In the genomic region with DNA sequence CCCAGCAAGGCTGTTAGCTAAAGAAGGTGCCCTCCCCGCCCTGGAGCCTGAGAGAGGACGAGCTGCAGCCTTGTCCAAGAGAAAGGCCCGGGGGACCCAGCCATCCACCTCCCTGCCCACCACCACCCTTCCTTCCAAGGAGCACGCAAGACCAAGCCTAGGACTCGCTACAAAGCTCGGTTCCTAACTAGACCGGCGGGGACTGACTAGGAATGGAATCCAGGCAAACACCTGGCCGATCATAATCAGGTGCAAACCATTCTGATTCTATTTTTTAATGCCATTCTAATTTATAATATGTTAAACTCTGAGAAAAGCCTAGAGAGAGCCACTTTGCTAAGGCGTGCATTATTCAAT, we compare ENCODE assay signal across 11 cellular contexts. TPM values are rescaled to one million over a fixed set of nuclear protein-coding genes. Genes with fewer than 3 reads are reported as not detected.
DNase-seq lines count a peak whose midpoint lies in the region; ATAC-seq and TF ChIP-seq lines count a peak whose summit lies in the region.
"Had no signal": no experiment of that assay in that cellular context is flagged by ENCODE, and none has a peak within 500 bp of the region (broad histone marks: within the 10 kb centered on the region; RNA-seq: fewer than 3 reads in every experiment).

No MANE protein-coding gene starts in this region.

- no peak overlapping the region; the same call in 1 of the 2 replicates for H3K9ac ChIP-seq in HUES48 (ENCODE audit: low read depth, low read length)

- WGBS in spleen, 5 donors = 13 to 26% (median 22%) methylated on average over 6 to 10 of the region's 10 CpGs

- no peak overlapping the region for H3K27ac Mint-ChIP-seq in activated naive CD4-positive, alpha-beta T cell treated with anti-CD3 and anti-CD28 coated beads, Interleukin-2, amount 50 U/mL, for 72 hours

- H3K4me1 ChIP-seq in HUES48 (ENCODE audit: control insufficient read depth, insufficient read depth, low read length) = peaks cover 19% of the 10 kb centered on the region
- peaks cover 6 to 22% (median 17%) of the 10 kb centered on the region in 6 donors for H3K4me1 ChIP-seq in spleen

- intact Hi-C loops in dorsolateral prefrontal cortex (cut with DNase I) = no loop called here
- intact Hi-C loops in left colon (cut with DNase I, micrococcal nuclease) = no loop called here
- intact Hi-C loops in spleen (cut with DNase I; ENCODE audit: low total_unique reads) = no loop called here

- H3K27me3 ChIP-seq in HUES48 (ENCODE audit: control insufficient read depth, insufficient read depth, low read length) (peaks cover 29% of the 10 kb centered on the region), dorsolateral prefrontal cortex (peaks cover 0 to 48% (median 16%) of the 10 kb centered on the region in 45 donors), spleen (replicated peaks in 1 of 7) (peaks cover 0 to 64% (median 20%) of the 10 kb centered on the region in 7 donors)

- H3K27ac ChIP-seq in HUES48 (ENCODE audit: low read depth, low read length) (peak overlapping the region; percentile 58), dorsolateral prefrontal cortex (peak overlapping the region in 2 of 59 donors; percentile 52 to 58), spleen (no peak overlapping the region)

- no peaks in the 10 kb centered on the region for H3K9me3 Mint-ChIP-seq in activated naive CD4-positive, alpha-beta T cell treated with anti-CD3 and anti-CD28 coated beads, Interleukin-2, amount 50 U/mL, for 72 hours

- no peaks in the 10 kb centered on the region for H3K9me3 ChIP-seq in HUES48 (ENCODE audit: control insufficient read depth, insufficient read depth, low read length)
- H3K9me3 ChIP-seq in spleen = no peaks in the 10 kb centered on the region

- H3K4me3 ChIP-seq in HUES48 (ENCODE audit: low read depth, low read length) = peak overlapping the region; percentile 72
- H3K4me3 ChIP-seq in dorsolateral prefrontal cortex = peak overlapping the region in 58 of 59 donors; percentile 29 to 72 (median 52)
- H3K4me3 ChIP-seq in spleen = peak overlapping the region in 5 of 8 donors; percentile 8 to 57 (median 22)

- TF ChIP-seq CTCF in dorsolateral prefrontal cortex (IDR thresholded peaks at IDR 0.05 in 54 of 56, conservative IDR thresholded peaks at IDR 0.05 in 2 of 56; ENCODE audit: low read depth in 1 of 56, partially characterized antibody in 56 of 56) (no peak), spleen (IDR thresholded peaks at IDR 0.05 in 8 of 11, conservative IDR thresholded peaks at IDR 0.05 in 3 of 11) (no peak)

- ATAC-seq in left colon = peak; percentile 7
- ATAC-seq in activated naive CD4-positive, alpha-beta T cell treated with anti-CD3 and anti-CD28 coated beads, Interleukin-2, amount 50 U/mL, for 72 hours = no peak
- ATAC-seq in GM18858 (IDR thresholded peaks at IDR 0.05; ENCODE audit: unreplicated experiment) = no peak

- no peaks in the 10 kb centered on the region for H3K36me3 Mint-ChIP-seq in activated naive CD4-positive, alpha-beta T cell treated with anti-CD3 and anti-CD28 coated beads, Interleukin-2, amount 50 U/mL, for 72 hours

- DNase-seq in dorsolateral prefrontal cortex = no peak
- no peak for DNase-seq in left colon
- DNase-seq in spleen = peak; percentile 2
- DNase-seq in GF-D8 (lab: John Stamatoyannopoulos, UW) = no peak
- DNase-seq in activated naive CD4-positive, alpha-beta T cell treated with anti-CD3 and anti-CD28 coated beads, Interleukin-2, amount 50 U/mL, for 72 hours (ENCODE audit: low spot score in 2 of 2) = no peak
- DNase-seq in HEK293T (ENCODE audit: extremely low spot score) = no peak
- DNase-seq: DMS79 treated with DMSO at 0.1 percent for 48 hours, NCI-H2081 treated with DMSO at 0.1 percent for 48 hours had no signal

- H3K36me3 ChIP-seq in HUES48 (ENCODE audit: control insufficient read depth, insufficient read depth, low read length) (no peaks in the 10 kb centered on the region), spleen (no peaks in the 10 kb centered on the region)

- POLR2A ChIA-PET in HEK293T (lab: Yijun Ruan, JAX) = no interaction called here

- CTCF ChIA-PET in HEK293T (lab: Yijun Ruan, JAX) = no interaction called here

- no peak for TF ChIP-seq POLR2A in spleen (IDR thresholded peaks at IDR 0.05)

TF ChIP-seq in HEK293T, 16 proteins besides CTCF, POLR2A, EP300 and RAD21:
- no peak for TF ChIP-seq L3MBTL2 (conservative IDR thresholded peaks at IDR 0.05)
- TF ChIP-seq ELF4 (IDR thresholded peaks at IDR 0.05) = no peak
- no peak for TF ChIP-seq ZNF384 (IDR thresholded peaks at IDR 0.05)
- no peak for TF ChIP-seq FOXA1 (IDR thresholded peaks at IDR 0.05)
- TF ChIP-seq SUZ12 (IDR thresholded peaks at IDR 0.05) = no peak
- no peak for TF ChIP-seq TARDBP (IDR thresholded peaks at IDR 0.05)
- no peak for TF ChIP-seq FOXM1 (IDR thresholded peaks at IDR 0.05; ENCODE audit: borderline replicate concordance)
- TF ChIP-seq FOXK2 (IDR thresholded peaks at IDR 0.05) = no peak
- TF ChIP-seq CTBP1 (IDR thresholded peaks at IDR 0.05; ENCODE audit: borderline replicate concordance) = no peak
- TF ChIP-seq BHLHE40 (IDR thresholded peaks at IDR 0.05; ENCODE audit: borderline replicate concordance) = no peak
- TF ChIP-seq HDGF (IDR thresholded peaks at IDR 0.05; ENCODE audit: borderline replicate concordance) = no peak
- no peak for TF ChIP-seq NFRKB (IDR thresholded peaks at IDR 0.05)
- TF ChIP-seq, protein P1, sequence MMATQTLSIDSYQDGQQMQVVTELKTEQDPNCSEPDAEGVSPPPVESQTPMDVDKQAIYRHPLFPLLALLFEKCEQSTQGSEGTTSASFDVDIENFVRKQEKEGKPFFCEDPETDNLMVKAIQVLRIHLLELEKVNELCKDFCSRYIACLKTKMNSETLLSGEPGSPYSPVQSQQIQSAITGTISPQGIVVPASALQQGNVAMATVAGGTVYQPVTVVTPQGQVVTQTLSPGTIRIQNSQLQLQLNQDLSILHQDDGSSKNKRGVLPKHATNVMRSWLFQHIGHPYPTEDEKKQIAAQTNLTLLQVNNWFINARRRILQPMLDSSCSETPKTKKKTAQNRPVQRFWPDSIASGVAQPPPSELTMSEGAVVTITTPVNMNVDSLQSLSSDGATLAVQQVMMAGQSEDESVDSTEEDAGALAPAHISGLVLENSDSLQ (IDR thresholded peaks at IDR 0.05) = no peak
- no peak for TF ChIP-seq LEF1 (IDR thresholded peaks at IDR 0.05; ENCODE audit: borderline replicate concordance)
- no peak for TF ChIP-seq ARNT (IDR thresholded peaks at IDR 0.05)
- no peak for TF ChIP-seq SP1 (IDR thresholded peaks at IDR 0.05)

RNA-seq across cellular contexts. Expression of a gene that starts 19.7 kb away (rescaled TPM):
- total RNA-seq in dorsolateral prefrontal cortex (10 to 100 TPM in 65 of 120 experiments, 1 to 10 TPM in 55; 3.0 to 28.4 (median 10.7) TPM), left colon (10 to 100 TPM in 1 of 2 donors, 1 to 10 TPM in 1; 8.3 to 29.8 TPM), spleen (10 to 100 TPM; 29.9 to 65.6 (median 51.4) TPM)
- polyA plus RNA-seq in spleen = 10 to 100 TPM; 29.0 to 43.4 (median 35.5) TPM
- 10 to 100 TPM in 1 of 2 donors, 1 to 10 TPM in 1; 8.0 to 16.7 TPM for total RNA-seq in activated naive CD4-positive, alpha-beta T cell treated with anti-CD3 and anti-CD28 coated beads, Interleukin-2, amount 50 U/mL, for 72 hours

RNA-seq across cellular contexts. Expression of a gene that starts 34.2 kb away (rescaled TPM):
- total RNA-seq in dorsolateral prefrontal cortex = 10 to 100 TPM in 10 of 120 experiments, 1 to 10 TPM in 110; 2.0 to 14.5 (median 6.9) TPM
- total RNA-seq in left colon = under 1 TPM in 1 of 2 donors, not detected in 1; 0.34 TPM
- total RNA-seq in spleen = not detected
- polyA plus RNA-seq in spleen = not detected
- not detected for total RNA-seq in activated naive CD4-positive, alpha-beta T cell treated with anti-CD3 and anti-CD28 coated beads, Interleukin-2, amount 50 U/mL, for 72 hours
- total RNA-seq: T-helper 2 cell treated with Interferon-gamma antibody and Interleukin-4, amounts not matched to agents 100 ng/mL and 5 ng/mL, for 36 hours had no signal

Comparison
In these comparisons a context has a peak if more than half of its experiments do, and no peak if none do; other contexts are left out.
1. H3K4me3 ChIP-seq: peak in every context shown above with its lines; median percentile 72 in HUES48; 52 in dorsolateral prefrontal cortex; 22 in spleen.